ENCODE assay signal across 27 cellular contexts in the genomic region with DNA sequence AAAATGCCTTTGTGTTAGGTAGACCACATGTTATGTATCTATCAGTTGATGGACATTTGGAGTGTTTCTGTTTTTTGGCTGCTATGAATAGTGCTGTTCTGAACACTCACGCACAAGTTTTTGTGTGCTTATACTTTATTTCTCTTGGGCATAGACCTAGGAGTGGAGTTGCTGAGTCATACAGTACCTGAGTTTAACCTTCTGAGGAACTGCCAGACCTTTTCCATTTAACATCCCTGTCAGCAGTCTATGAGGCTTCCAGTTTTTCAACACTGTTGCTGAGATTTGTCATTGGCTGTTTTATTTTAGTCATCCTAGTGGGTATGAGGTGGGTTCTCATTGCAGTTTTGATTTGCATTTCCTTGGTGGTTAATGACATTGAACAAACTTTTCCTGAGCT. TPM values are rescaled to one million over a fixed set of nuclear protein-coding genes. Genes with fewer than 3 reads are reported as not detected.
DNase-seq lines count a peak whose midpoint lies in the region; ATAC-seq, FAIRE-seq and TF ChIP-seq lines count a peak whose summit lies in the region.
"Had no signal": no experiment of that assay in that cellular context is flagged by ENCODE, and none has a peak within 500 bp of the region (broad histone marks: within the 10 kb centered on the region; RNA-seq: fewer than 3 reads in every experiment).

No MANE protein-coding gene starts in this region.

- FAIRE-seq in keratinocyte (lab: Jason Lieb, UNC): no peak
- no peak for FAIRE-seq in urothelium cell line (lab: Jason Lieb, UNC)

- POLR2A ChIA-PET in PC-9 (lab: Charles Lee; ENCODE audit: unreplicated experiment): no interaction called here
- POLR2A ChIA-PET in activated CD4-positive, alpha-beta memory T cell treated with anti-CD3 and anti-CD28 coated beads for 36 hours (lab: Charles Lee): no interaction called here

- H3K4me1 ChIP-seq in heart left ventricle (peaks cover 3 to 81% (median 35%) of the 10 kb centered on the region in 12 donors), PC-9 (replicated peaks; ENCODE audit: insufficient read depth) (peaks cover 31% of the 10 kb centered on the region), keratinocyte (ENCODE audit: control insufficient read depth, extremely low read depth, insufficient read depth, low read length) (peaks cover 17% of the 10 kb centered on the region)

- no peaks in the 10 kb centered on the region for H3K9me2 ChIP-seq in PC-9 (ENCODE audit: insufficient read depth)

- peak overlapping the region in 7 of 12 donors; percentile 0 to 77 (median 46) for H3K27ac ChIP-seq in heart left ventricle
- H3K27ac ChIP-seq in PC-9: peak overlapping the region; percentile 41
- peak overlapping the region; percentile 6 for H3K27ac ChIP-seq in keratinocyte (ENCODE audit: control insufficient read depth, insufficient read depth, low read length)
- H3K27ac ChIP-seq: brain microvascular endothelial cell, spleen, VCaP had no signal

- H3K9me3 Mint-ChIP-seq in stimulated activated memory B cell treated with anti-CD40 and anti-IgM and Interleukin-4, amounts not matched to agents 10 μg/mL and 1 μg/mL and 100 μg/mL, for 72 hours: peaks cover 2% of the 10 kb centered on the region
- no peaks in the 10 kb centered on the region for H3K9me3 Mint-ChIP-seq in activated CD4-positive, alpha-beta memory T cell treated with anti-CD3 and anti-CD28 coated beads for 36 hours
- H3K9me3 Mint-ChIP-seq: CD8-positive, alpha-beta memory T cell; dendritic cell treated with granulocyte-macrophage colony-stimulating factor and Interleukin-4, amounts not matched to agents 40 ng/mL and 50 ng/mL, for 4 days; T-helper 1 cell treated with Interleukin-12 subunit alpha and Interleukin-12 subunit beta and Interleukin-4 antibody, amounts not matched to agents 30 μg/mL and 1 μg/mL, for 36 hours had no signal

- H3K9me3 ChIP-seq in heart left ventricle: no peaks in the 10 kb centered on the region
- H3K9me3 ChIP-seq in PC-9 (ENCODE audit: insufficient read depth, low read depth): no peaks in the 10 kb centered on the region
- no peaks in the 10 kb centered on the region for H3K9me3 ChIP-seq in keratinocyte (ENCODE audit: control insufficient read depth, low read depth, low read length)
- H3K9me3 ChIP-seq: spleen, testis had no signal

- H3K4me2 ChIP-seq in PC-9 (peak overlapping the region; percentile 27), keratinocyte (ENCODE audit: control insufficient read depth, extremely low read depth, insufficient read depth, low read depth, low read length) (peak overlapping the region; percentile 6)

- BruUV-seq in PC-9 (replicated peaks; lab: Mats Ljungman, UMichigan): no TSS peak

- H3K36me3 ChIP-seq in heart left ventricle (peaks cover 0 to 30% (median 23%) of the 10 kb centered on the region in 9 donors), PC-9 (ENCODE audit: low read depth) (peaks cover 58% of the 10 kb centered on the region), keratinocyte (ENCODE audit: control insufficient read depth in 2 of 2, extremely low read depth in 1 of 2, insufficient read depth in 2 of 2, low read length in 2 of 2) (peaks cover 27 to 29% of the 10 kb centered on the region in 2 experiments)

- H3F3A ChIP-seq in PC-9 (ENCODE audit: insufficient read depth, low read depth): peaks cover 54% of the 10 kb centered on the region

- no peak overlapping the region for H3K27ac Mint-ChIP-seq in stimulated activated memory B cell treated with anti-CD40 and anti-IgM and Interleukin-4, amounts not matched to agents 10 μg/mL and 1 μg/mL and 100 μg/mL, for 72 hours
- no peak overlapping the region for H3K27ac Mint-ChIP-seq in activated CD4-positive, alpha-beta memory T cell treated with anti-CD3 and anti-CD28 coated beads for 36 hours
- H3K27ac Mint-ChIP-seq: activated naive CD8-positive, alpha-beta T cell; CD8-positive, alpha-beta memory T cell; dendritic cell treated with granulocyte-macrophage colony-stimulating factor and Interleukin-4, amounts not matched to agents 40 ng/mL and 50 ng/mL, for 4 days; T-helper 1 cell treated with Interleukin-12 subunit alpha and Interleukin-12 subunit beta and Interleukin-4 antibody, amounts not matched to agents 30 μg/mL and 1 μg/mL, for 36 hours had no signal

- peaks cover 77% of the 10 kb centered on the region for H4K20me1 ChIP-seq in PC-9 (ENCODE audit: insufficient read depth)
- H4K20me1 ChIP-seq in keratinocyte (ENCODE audit: control insufficient read depth, extremely low read depth, insufficient read depth, low read length): peaks cover 51% of the 10 kb centered on the region

- H3K27me3 ChIP-seq in heart left ventricle (peaks cover 0 to 28% (median 0%) of the 10 kb centered on the region in 9 donors), PC-9 (ENCODE audit: insufficient read depth, low read depth) (no peaks in the 10 kb centered on the region), keratinocyte (ENCODE audit: control insufficient read depth, extremely low read depth, insufficient read depth, low read length) (no peaks in the 10 kb centered on the region)
- H3K27me3 ChIP-seq: brain microvascular endothelial cell, testis had no signal

- no peak overlapping the region for H2AFZ ChIP-seq in PC-9
- H2AFZ ChIP-seq in keratinocyte (ENCODE audit: control insufficient read depth, low read length): no peak overlapping the region

- TF ChIP-seq POLR2A in heart left ventricle (IDR thresholded peaks at IDR 0.05): no peak

- peaks cover 14% of the 10 kb centered on the region for H3K9me1 ChIP-seq in keratinocyte (ENCODE audit: control insufficient read depth, extremely low read depth, insufficient read depth, low read length)

- CTCF ChIA-PET in PC-9 (lab: Charles Lee): no interaction called here
- CTCF ChIA-PET in activated CD4-positive, alpha-beta memory T cell treated with anti-CD3 and anti-CD28 coated beads for 36 hours (lab: Charles Lee): no interaction called here

- intact Hi-C loops in heart left ventricle (cut with DNase I): no loop called here
- intact Hi-C loops in Right ventricle myocardium inferior (cut with DNase I): loop anchor here (5.0 kb wide), 1 partner anchor 130 kb away; the partner anchor contains the start of gene PPFIA1
- intact Hi-C loops in PC-9 (cut with micrococcal nuclease; ENCODE audit: unreplicated experiment): no loop called here
- intact Hi-C loops in activated CD4-positive, alpha-beta memory T cell treated with anti-CD3 and anti-CD28 coated beads for 36 hours (cut with micrococcal nuclease): no loop called here

- H3K4me3 Mint-ChIP-seq in stimulated activated memory B cell treated with anti-CD40 and anti-IgM and Interleukin-4, amounts not matched to agents 10 μg/mL and 1 μg/mL and 100 μg/mL, for 72 hours: no peak overlapping the region
- H3K4me3 Mint-ChIP-seq in activated CD4-positive, alpha-beta memory T cell treated with anti-CD3 and anti-CD28 coated beads for 36 hours: no peak overlapping the region
- H3K4me3 Mint-ChIP-seq: activated naive CD8-positive, alpha-beta T cell; dendritic cell treated with granulocyte-macrophage colony-stimulating factor and Interleukin-4, amounts not matched to agents 40 ng/mL and 50 ng/mL, for 4 days; T-helper 1 cell treated with Interleukin-12 subunit alpha and Interleukin-12 subunit beta and Interleukin-4 antibody, amounts not matched to agents 30 μg/mL and 1 μg/mL, for 36 hours had no signal

- peaks cover 50% of the 10 kb centered on the region for H3K27me3 Mint-ChIP-seq in stimulated activated memory B cell treated with anti-CD40 and anti-IgM and Interleukin-4, amounts not matched to agents 10 μg/mL and 1 μg/mL and 100 μg/mL, for 72 hours
- H3K27me3 Mint-ChIP-seq in activated CD4-positive, alpha-beta memory T cell treated with anti-CD3 and anti-CD28 coated beads for 36 hours: peaks cover 8% of the 10 kb centered on the region

- no peak overlapping the region for H3K9ac ChIP-seq in keratinocyte (ENCODE audit: control insufficient read depth, extremely low read depth, insufficient read depth, low read length)

- H3K79me2 ChIP-seq in PC-9 (ENCODE audit: low read depth) (peaks cover 89% of the 10 kb centered on the region), keratinocyte (ENCODE audit: control insufficient read depth, insufficient read depth, low read length) (peaks cover 93% of the 10 kb centered on the region)

- ATAC-seq in heart left ventricle: no peak
- no peak for ATAC-seq in Right ventricle myocardium inferior
- ATAC-seq in stimulated activated memory B cell treated with anti-CD40 and anti-IgM and Interleukin-4, amounts not matched to agents 10 μg/mL and 1 μg/mL and 100 μg/mL, for 72 hours: peak; percentile 34
- ATAC-seq: HCT116 had no signal

- no peak for DNase-seq in heart left ventricle
- DNase-seq in Right ventricle myocardium inferior (ENCODE audit: missing footprints): no peak
- DNase-seq in PC-9: no peak
- DNase-seq in keratinocyte (ENCODE audit: low read depth, low spot score): no peak
- no peak for DNase-seq in urothelium cell line (ENCODE audit: low spot score)
- DNase-seq in HuH-7 (ENCODE audit: low spot score): no peak
- DNase-seq in activated CD4-positive, alpha-beta memory T cell treated with anti-CD3 and anti-CD28 coated beads for 36 hours: no peak
- DNase-seq: activated CD4-positive, alpha-beta T cell treated with anti-CD3 and anti-CD28 coated beads, Interleukin-2, amount 50 U/mL, for 4 hours; activated T-cell treated with anti-CD3 and anti-CD28 coated beads, Interleukin-2, amount 50 U/mL, for 48 hours; brain microvascular endothelial cell; DMS79 treated with DMSO at 0.1 percent for 48 hours; foreskin melanocyte; KBM-7; NCI-H1092; NCI-H2081; NCI-H524; SHP77 treated with DMSO at 0.1 percent for 48 hours; spleen; stimulated activated CD4-positive, alpha-beta T cell treated with anti-CD3 and anti-CD28 coated beads, Interleukin-4, amount 100 ng/mL, for 4 hours; testis had no signal

- H3K4me3 ChIP-seq in heart left ventricle (no peak overlapping the region), PC-9 (no peak overlapping the region), keratinocyte (ENCODE audit: control insufficient read depth in 2 of 3, extremely low read depth in 1 of 3, insufficient read depth in 2 of 3, low read depth in 1 of 3, low read length in 3 of 3) (no peak overlapping the region)
- H3K4me3 ChIP-seq: spleen, testis had no signal

- TF ChIP-seq CTCF in heart left ventricle (IDR thresholded peaks at IDR 0.05) (no peak), PC-9 (conservative IDR thresholded peaks at IDR 0.05) (no peak), keratinocyte (optimal IDR thresholded peaks at IDR 0.05 in 1 of 3, IDR thresholded peaks at IDR 0.05 in 1 of 3, conservative IDR thresholded peaks at IDR 0.05 in 1 of 3; ENCODE audit: extremely low read depth in 1 of 3, insufficient read depth in 2 of 3, low read length in 3 of 3) (no peak)

- H3K36me3 Mint-ChIP-seq in stimulated activated memory B cell treated with anti-CD40 and anti-IgM and Interleukin-4, amounts not matched to agents 10 μg/mL and 1 μg/mL and 100 μg/mL, for 72 hours: no peaks in the 10 kb centered on the region
- H3K36me3 Mint-ChIP-seq in activated CD4-positive, alpha-beta memory T cell treated with anti-CD3 and anti-CD28 coated beads for 36 hours: peaks cover 10% of the 10 kb centered on the region
- H3K36me3 Mint-ChIP-seq: activated naive CD8-positive, alpha-beta T cell; CD8-positive, alpha-beta memory T cell had no signal

- peaks cover 31% of the 10 kb centered on the region for H3K4me1 Mint-ChIP-seq in stimulated activated memory B cell treated with anti-CD40 and anti-IgM and Interleukin-4, amounts not matched to agents 10 μg/mL and 1 μg/mL and 100 μg/mL, for 72 hours
- peaks cover 22% of the 10 kb centered on the region for H3K4me1 Mint-ChIP-seq in activated CD4-positive, alpha-beta memory T cell treated with anti-CD3 and anti-CD28 coated beads for 36 hours (ENCODE audit: low read depth)

- dilution Hi-C loops in keratinocyte (cut with MboI; ENCODE audit: extremely low pct_ligation_motif_present, low sequenced_read_pairs): no loop called here

- 27 to 52% (median 36%) methylated on average over 1 of the region's 1 CpG for WGBS in heart left ventricle, 4 donors

RNA-seq across cellular contexts. Expression of gene CTTN, which starts 4.4 kb away (rescaled TPM):
- total RNA-seq in heart left ventricle (100 to 1,000 TPM; 109 to 186 (median 143) TPM), Right ventricle myocardium inferior (166 TPM), PC-9 (2021) (533 and 570 TPM in 2 replicates)
- polyA plus RNA-seq in heart left ventricle (100 to 1,000 TPM in 1 of 2 donors, 10 to 100 TPM in 1; 77.3 to 100 TPM), keratinocyte (184 to 221 TPM (median 195 TPM) in 3 replicates)
- polyA plus RNA-seq in keratinocyte (2011; ENCODE audit: low read depth): 508 TPM
- 131 and 183 TPM in 2 replicates for polyA plus RNA-seq in keratinocyte (2011; cell fraction: cytosol; rRNA removed)
- 780 and 817 TPM in 2 replicates for polyA plus RNA-seq in keratinocyte (2011; cell fraction: nucleus; rRNA removed)
- polyA plus RNA-seq in keratinocyte (2012; ENCODE audit: low replicate concordance): 230 and 284 TPM in 2 replicates
- polyA minus RNA-seq in keratinocyte: 209 to 373 TPM (median 276 TPM) in 3 replicates
- 229 TPM for polyA minus RNA-seq in keratinocyte (2011; cell fraction: cytosol; rRNA and poly(A)+ RNA removed)
- 205 and 311 TPM in 2 replicates for polyA minus RNA-seq in keratinocyte (2011; cell fraction: nucleus; rRNA and poly(A)+ RNA removed)
- 10 to 100 TPM; 49.6 to 52.6 TPM for total RNA-seq in activated CD4-positive, alpha-beta memory T cell treated with anti-CD3 and anti-CD28 coated beads for 36 hours
- polyA plus RNA-seq: CD8-positive, alpha-beta memory T cell had no signal
